Comparison of ENCODE assay signal across 8 cellular contexts in genomic region chr12:104050436-104050835, GRCh38. TPM values are rescaled to one million over a fixed set of nuclear protein-coding genes. Genes with fewer than 3 reads are reported as not detected.
DNase-seq lines count a peak whose midpoint lies in the region; ATAC-seq and TF ChIP-seq lines count a peak whose summit lies in the region.

No MANE protein-coding gene starts in this region.

- peak overlapping the region; percentile 79 for H3K4me2 ChIP-seq in hepatocyte

- peaks cover 2% of the 10 kb centered on the region for H3K79me2 ChIP-seq in hepatocyte

- H3K4me3 ChIP-seq in ascending aorta: peak overlapping the region; percentile 57 to 76
- H3K4me3 ChIP-seq in hepatocyte: peak overlapping the region; percentile 20
- peak overlapping the region; percentile 46 to 81 (median 67) for H3K4me3 ChIP-seq in skeletal muscle tissue (ENCODE audit: low read length in 3 of 3)

- peaks cover under 1 to 25% of the 10 kb centered on the region in 2 donors for H3K4me1 ChIP-seq in ascending aorta
- H3K4me1 ChIP-seq in hepatocyte (ENCODE audit: insufficient read depth): no peaks in the 10 kb centered on the region
- peaks cover 6 to 13% (median 12%) of the 10 kb centered on the region in 3 donors for H3K4me1 ChIP-seq in skeletal muscle tissue (ENCODE audit: control insufficient read depth in 3 of 3, insufficient read depth in 3 of 3, low read length in 3 of 3)

- H3K9me2 ChIP-seq in hepatocyte (replicated peaks; ENCODE audit: insufficient read depth): no peaks in the 10 kb centered on the region

- peak overlapping the region; percentile 73 for H2AFZ ChIP-seq in hepatocyte

- H3K9me3 ChIP-seq in ascending aorta (no peaks in the 10 kb centered on the region), hepatocyte (ENCODE audit: low read depth) (no peaks in the 10 kb centered on the region), skeletal muscle tissue (ENCODE audit: control insufficient read depth in 3 of 3, low read length in 3 of 3) (no peaks in the 10 kb centered on the region)

- no peaks in the 10 kb centered on the region for H3K36me3 ChIP-seq in ascending aorta
- H3K36me3 ChIP-seq in hepatocyte (replicated peaks; ENCODE audit: insufficient read depth, low read depth): no peaks in the 10 kb centered on the region
- H3K36me3 ChIP-seq in skeletal muscle tissue (ENCODE audit: control insufficient read depth in 3 of 3, insufficient read depth in 3 of 3, low read length in 3 of 3): no peaks in the 10 kb centered on the region

- DNase-seq in GM03348 (ENCODE audit: low spot score) (peak; percentile 20), ascending aorta (ENCODE audit: low spot score in 2 of 2) (no peak), hepatocyte (ENCODE audit: low spot score) (no peak), NK-92 (lab: John Stamatoyannopoulos, UW; ENCODE audit: unreplicated experiment) (no peak), T1000 (lab: John Stamatoyannopoulos, UW) (no peak), glomerular visceral epithelial cell (ENCODE audit: extremely low spot score) (no peak)

- intact Hi-C loops in ascending aorta (cut with DNase I): no loop called here

- H3K27me3 ChIP-seq in ascending aorta (no peaks in the 10 kb centered on the region), hepatocyte (no peaks in the 10 kb centered on the region), skeletal muscle tissue (ENCODE audit: control insufficient read depth in 3 of 3, insufficient read depth in 3 of 3, low read length in 3 of 3) (peaks cover 4 to 13% (median 4%) of the 10 kb centered on the region in 3 donors)

- TF ChIP-seq CTCF in ascending aorta (IDR thresholded peaks at IDR 0.05): no peak
- TF ChIP-seq CTCF in hepatocyte (IDR thresholded peaks at IDR 0.05; ENCODE audit: poor library complexity): no peak

- WGBS in hepatocyte (ENCODE audit: low lambda C conversion rate, missing lambda C conversion rate): 51% methylated on average over 3 of the region's 3 CpGs

- H4K20me1 ChIP-seq in hepatocyte (ENCODE audit: insufficient read depth, poor library complexity, severe bottlenecking): no peaks in the 10 kb centered on the region

- H3K27ac ChIP-seq in ascending aorta (peak overlapping the region; percentile 77 to 88), hepatocyte (peak overlapping the region; percentile 89), skeletal muscle tissue (ENCODE audit: low read depth, low read length) (no peak overlapping the region)

- peak overlapping the region in 1 of 3 donors; percentile 66 for H3K9ac ChIP-seq in skeletal muscle tissue (ENCODE audit: low read depth in 1 of 3, low read length in 3 of 3)

- ATAC-seq in GM18858 (IDR thresholded peaks at IDR 0.05; ENCODE audit: unreplicated experiment): no peak

RNA-seq across cellular contexts. Expression of gene GLT8D2, which starts 0.4 kb away (rescaled TPM):
- 72.3 TPM for total RNA-seq in ascending aorta
- 24.8 and 30.8 TPM in 2 replicates for total RNA-seq in hepatocyte
- 24.4 and 29.2 TPM in 2 replicates for polyA plus RNA-seq in hepatocyte
- 36.5 TPM for total RNA-seq in skeletal muscle tissue

RNA-seq across cellular contexts. Expression of gene HCFC2, which starts 13.9 kb away (rescaled TPM):
- total RNA-seq in ascending aorta (9.8 TPM), hepatocyte (14.7 and 15.1 TPM in 2 replicates), skeletal muscle tissue (32.9 TPM)
- 7.5 and 9.7 TPM in 2 replicates for polyA plus RNA-seq in hepatocyte
